Comparison of ENCODE assay signal across 16 cellular contexts in genomic region chr6:91198588-91199255, GRCh38.
"Had no signal": no experiment of that assay in that cellular context is flagged by ENCODE, and none has a peak within 500 bp of the region (broad histone marks: within the 10 kb centered on the region; RNA-seq: fewer than 3 reads in every experiment).

No MANE protein-coding gene starts in this region.

- H3K4me3 ChIP-seq: dorsolateral prefrontal cortex, esophagus squamous epithelium, left lung, pancreas, smooth muscle cell, tibial artery had no signal

- H3K4me3 Mint-ChIP-seq: activated naive CD4-positive, alpha-beta T cell treated with anti-CD3 and anti-CD28 coated beads for 36 hours; brain; memory B cell; neural crest cell; T-helper 1 cell treated with Interleukin-12 subunit alpha and Interleukin-12 subunit beta and Interleukin-4 antibody, amounts not matched to agents 30 μg/mL and 1 μg/mL, for 36 hours; WTC11 had no signal

- H3K9me3 Mint-ChIP-seq: activated naive CD4-positive, alpha-beta T cell treated with anti-CD3 and anti-CD28 coated beads for 36 hours; neural crest cell; T-helper 1 cell treated with Interleukin-12 subunit alpha and Interleukin-12 subunit beta and Interleukin-4 antibody, amounts not matched to agents 30 μg/mL and 1 μg/mL, for 36 hours; WTC11 had no signal

- H3K36me3 ChIP-seq: esophagus squamous epithelium, left lung, pancreas, tibial artery had no signal

- H3K36me3 Mint-ChIP-seq: brain, memory B cell, WTC11 had no signal

- FAIRE-seq: pancreas had no signal

- H3K27ac Mint-ChIP-seq: activated naive CD4-positive, alpha-beta T cell treated with anti-CD3 and anti-CD28 coated beads for 36 hours; brain; memory B cell; T-helper 1 cell treated with Interleukin-12 subunit alpha and Interleukin-12 subunit beta and Interleukin-4 antibody, amounts not matched to agents 30 μg/mL and 1 μg/mL, for 36 hours; WTC11 had no signal

- ATAC-seq: left lung, pancreas, right cardiac atrium, WTC11 had no signal

- H3K27me3 ChIP-seq: dorsolateral prefrontal cortex, esophagus squamous epithelium, left lung, pancreas, tibial artery had no signal

- H3K27me3 Mint-ChIP-seq: memory B cell had no signal

- DNase-seq: activated CD4-positive, alpha-beta T cell treated with anti-CD3 and anti-CD28 coated beads for 48 hours; activated naive CD4-positive, alpha-beta T cell treated with anti-CD3 and anti-CD28 coated beads for 36 hours; dorsolateral prefrontal cortex; esophagus squamous epithelium; foreskin fibroblast; head of caudate nucleus; left lung; pancreas; right cardiac atrium; tibial artery had no signal

- H3K4me1 Mint-ChIP-seq: memory B cell, WTC11 had no signal
